1 cellular context compared by ENCODE assay signal in genomic region chr4:1684756-1685603, GRCh38.
TF ChIP-seq lines count a peak whose summit lies in the region.

No MANE protein-coding gene starts in this region.

TF ChIP-seq in GM23338, 12 proteins besides CTCF, POLR2A, EP300 and RAD21 (continued from another document):
- TF ChIP-seq ETS1 (IDR thresholded peaks at IDR 0.05) (no peak), STAT1 (IDR thresholded peaks at IDR 0.05; ENCODE audit: unreplicated experiment) (no peak), ZNF114 (CRISPR knock-in tag; IDR thresholded peaks at IDR 0.05) (no peak), POLR2AphosphoS5 (IDR thresholded peaks at IDR 0.05; ENCODE audit: low read depth) (no peak), REST (IDR thresholded peaks at IDR 0.05; ENCODE audit: unreplicated experiment) (no peak), CREB1 (CRISPR knock-in tag; IDR thresholded peaks at IDR 0.05; ENCODE audit: low read depth) (no peak), EZH2phosphoT487 (IDR thresholded peaks at IDR 0.05; ENCODE audit: unreplicated experiment) (no peak)
TF ChIP-seq in GM23338: peak in this region for 0.
